ENCODE assay signal across 24 cellular contexts in genomic region chr17:34527121-34527907, GRCh38. TPM values are rescaled to one million over a fixed set of nuclear protein-coding genes. Genes with fewer than 3 reads are reported as not detected.
"Had no signal": no experiment of that assay in that cellular context is flagged by ENCODE, and none has a peak within 500 bp of the region (broad histone marks: within the 10 kb centered on the region; RNA-seq: fewer than 3 reads in every experiment).

No MANE protein-coding gene starts in this region.

- H3K9me3 Mint-ChIP-seq: memory B cell; naive B cell; nephron; stimulated activated memory B cell treated with anti-CD40 and anti-IgM and Interleukin-4, amounts not matched to agents 10 μg/mL and 1 μg/mL and 100 μg/mL, for 72 hours; stimulated activated naive CD8-positive, alpha-beta T cell treated with anti-CD3 and anti-CD28 coated beads, Interleukin-15, Interleukin-2, amounts not matched to agents 100 ng/mL and 50 ng/mL, for 24 hours had no signal

- H3K4me3 ChIP-seq: gastrocnemius medialis, heart right ventricle, left lung, lower lobe of right lung, psoas muscle, spleen, tibial artery, upper lobe of left lung, uterus had no signal

- H3K36me3 ChIP-seq: gastrocnemius medialis, heart right ventricle, left lung, lower lobe of right lung, neutrophil, spleen, tibial artery, upper lobe of left lung, uterus had no signal

- ATAC-seq: gastrocnemius medialis; heart right ventricle; left lung; lower lobe of right lung; psoas muscle; sciatic nerve; stimulated activated memory B cell treated with anti-CD40 and anti-IgM and Interleukin-4, amounts not matched to agents 10 μg/mL and 1 μg/mL and 100 μg/mL, for 72 hours had no signal

- H3K4me1 ChIP-seq: gastrocnemius medialis, heart right ventricle, left lung, lower lobe of right lung, psoas muscle, spleen, tibial artery, upper lobe of left lung, uterus had no signal

- H3K4me3 Mint-ChIP-seq: memory B cell; naive B cell; nephron; stimulated activated memory B cell treated with anti-CD40 and anti-IgM and Interleukin-4, amounts not matched to agents 10 μg/mL and 1 μg/mL and 100 μg/mL, for 72 hours; stimulated activated naive CD8-positive, alpha-beta T cell treated with anti-CD3 and anti-CD28 coated beads, Interleukin-15, Interleukin-2, amounts not matched to agents 100 ng/mL and 50 ng/mL, for 24 hours had no signal

- H3K27ac ChIP-seq: gastrocnemius medialis, heart right ventricle, left lung, lower lobe of right lung, neutrophil, psoas muscle, spleen, tibial artery, upper lobe of left lung, uterus had no signal

- H3K4me1 Mint-ChIP-seq: naive B cell; stimulated activated memory B cell treated with anti-CD40 and anti-IgM and Interleukin-4, amounts not matched to agents 10 μg/mL and 1 μg/mL and 100 μg/mL, for 72 hours had no signal

- H3K36me3 Mint-ChIP-seq: memory B cell; naive B cell; stimulated activated memory B cell treated with anti-CD40 and anti-IgM and Interleukin-4, amounts not matched to agents 10 μg/mL and 1 μg/mL and 100 μg/mL, for 72 hours had no signal

- H3K27ac Mint-ChIP-seq: memory B cell; naive B cell; nephron; stimulated activated memory B cell treated with anti-CD40 and anti-IgM and Interleukin-4, amounts not matched to agents 10 μg/mL and 1 μg/mL and 100 μg/mL, for 72 hours; stimulated activated naive CD8-positive, alpha-beta T cell treated with anti-CD3 and anti-CD28 coated beads, Interleukin-15, Interleukin-2, amounts not matched to agents 100 ng/mL and 50 ng/mL, for 24 hours had no signal

- H3K27me3 ChIP-seq: uterus had no signal

- DNase-seq: dermis blood vessel endothelial cell; effector CD4-positive, alpha-beta T cell; gastrocnemius medialis; heart right ventricle; hypothalamus; left lung; lower lobe of right lung; naive B cell; psoas muscle; retina; spleen; stimulated activated CD4-positive, alpha-beta T cell treated with anti-CD3 and anti-CD28 coated beads, Interleukin-15, amount 100 ng/mL, for 24 hours; stimulated activated CD4-positive, alpha-beta T cell treated with anti-CD3 and anti-CD28 coated beads, Interleukin-1b, Interleukin-23, amount 100 ng/mL, for 48 hours; stimulated activated CD4-positive, alpha-beta T cell treated with anti-CD3 and anti-CD28 coated beads, Interleukin-4, amount 100 ng/mL, for 24 hours; tibial artery; upper lobe of left lung; uterus had no signal

- H3K9me3 ChIP-seq: gastrocnemius medialis, heart right ventricle, left lung, lower lobe of right lung, neutrophil, psoas muscle, spleen, tibial artery, upper lobe of left lung, uterus had no signal

RNA-seq across cellular contexts. Expression of gene TMEM132E, which starts 52.1 kb away (rescaled TPM):
- total RNA-seq: dermis blood vessel endothelial cell, gastrocnemius medialis, osteoblast had no signal
